Comparison of ENCODE assay signal across 28 cellular contexts in the genomic region with DNA sequence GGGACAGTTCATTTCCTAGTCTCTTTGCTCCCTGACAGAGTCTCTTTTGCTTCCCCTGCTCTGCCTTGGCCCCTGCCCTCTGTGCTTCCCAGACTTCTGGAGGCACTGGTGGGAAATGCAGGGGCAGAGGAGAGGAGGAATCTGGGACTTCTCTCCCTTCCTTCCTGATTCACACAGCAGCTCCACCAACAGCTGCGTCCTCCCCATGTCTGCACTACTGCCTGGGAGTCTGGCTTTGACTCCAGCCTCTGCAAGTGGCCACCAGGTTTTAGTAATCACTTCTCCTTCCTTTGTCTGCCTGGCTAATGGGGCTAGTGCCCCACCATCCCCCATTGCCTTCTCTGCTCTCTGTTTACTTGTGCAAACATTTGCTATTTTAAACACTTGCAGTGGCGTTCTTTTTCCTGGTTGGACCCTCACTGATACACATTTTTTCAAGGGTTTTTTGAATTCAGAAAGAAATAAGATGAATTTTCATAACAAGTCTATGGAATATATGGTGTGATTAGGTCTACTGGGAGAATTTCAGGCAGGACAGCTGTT. TPM values are rescaled to one million over a fixed set of nuclear protein-coding genes. Genes with fewer than 3 reads are reported as not detected.
DNase-seq lines count a peak whose midpoint lies in the region; ATAC-seq and TF ChIP-seq lines count a peak whose summit lies in the region.
"Had no signal": no experiment of that assay in that cellular context is flagged by ENCODE, and none has a peak within 500 bp of the region (broad histone marks: within the 10 kb centered on the region; RNA-seq: fewer than 3 reads in every experiment).

No MANE protein-coding gene starts in this region.

- H3K27ac ChIP-seq in mammary epithelial cell (ENCODE audit: insufficient read depth, low read depth, low read length) = no peak overlapping the region
- H3K27ac ChIP-seq in left lung = no peak overlapping the region
- H3K27ac ChIP-seq: hepatocyte, pancreas, thoracic aorta, WERI-Rb-1 had no signal

- DNase-seq in mammary epithelial cell (no peak), MCF 10A (ENCODE audit: unreplicated experiment) (no peak), NCI-H774 (lab: John Stamatoyannopoulos, UW) (peak; percentile 46), immature natural killer cell (no peak), progenitor cell of endocrine pancreas (ENCODE audit: low spot score, unreplicated experiment) (no peak), NCI-H187 treated with DMSO at 0.1 percent for 48 hours (lab: John Stamatoyannopoulos, UW) (no peak), Caco-2 (no peak), left lung (no peak)
- DNase-seq: activated CD4-positive, alpha-beta T cell treated with anti-CD3 and anti-CD28 coated beads, Interleukin-2, amount 50 U/mL, for 4 hours; activated gamma-delta T cell treated with Interleukin-2 at 50 U/mL for 16 hours; amygdala; central memory CD4-positive, alpha-beta T cell; foreskin melanocyte; GDM1; KG1; NCI-H1092 treated with DMSO at 0.1 percent for 48 hours; NCI-H526; pancreas; SIG-M5; T-cell; WERI-Rb-1 had no signal

- no peaks in the 10 kb centered on the region for H3K9me3 ChIP-seq in mammary epithelial cell (replicated peaks; ENCODE audit: insufficient read depth, low read length)
- no peaks in the 10 kb centered on the region for H3K9me3 ChIP-seq in Caco-2
- no peaks in the 10 kb centered on the region for H3K9me3 ChIP-seq in left lung
- H3K9me3 ChIP-seq: pancreas, thoracic aorta had no signal

- intact Hi-C loops in mammary epithelial cell (cut with micrococcal nuclease) = no loop called here
- intact Hi-C loops in MCF 10A (cut with micrococcal nuclease) = no loop called here
- intact Hi-C loops in Caco-2 (cut with micrococcal nuclease; ENCODE audit: unreplicated experiment) = no loop called here
- intact Hi-C loops in left lung (cut with DNase I) = no loop called here

- 100% methylated on average over 2 of the region's 2 CpGs for WGBS in mammary epithelial cell (ENCODE audit: low coverage, missing lambda C conversion rate)

- no peak overlapping the region for H3K9ac ChIP-seq in mammary epithelial cell (ENCODE audit: insufficient read depth, low read length)

- no peak for TF ChIP-seq CTCF in mammary epithelial cell (conservative IDR thresholded peaks at IDR 0.05 in 1 of 2, IDR thresholded peaks at IDR 0.05 in 1 of 2; ENCODE audit: extremely low read depth in 1 of 2, insufficient read depth in 1 of 2, low read depth in 1 of 2, low read length in 2 of 2)
- TF ChIP-seq CTCF in MCF 10A (IDR thresholded peaks at IDR 0.05; ENCODE audit: unreplicated experiment) = no peak
- TF ChIP-seq CTCF in progenitor cell of endocrine pancreas (IDR thresholded peaks at IDR 0.05; ENCODE audit: unreplicated experiment) = no peak
- TF ChIP-seq CTCF in Caco-2 (IDR thresholded peaks at IDR 0.05; ENCODE audit: insufficient read depth in 1 of 2, low read depth in 1 of 2, low read length in 1 of 2, severe bottlenecking in 1 of 2, unreplicated experiment in 1 of 2) = no peak
- no peak for TF ChIP-seq CTCF in left lung (IDR thresholded peaks at IDR 0.05)

- POLR2A ChIA-PET in MCF 10A (lab: Yijun Ruan, JAX) (no interaction called here), Caco-2 (lab: Charles Lee) (no interaction called here)

- no peaks in the 10 kb centered on the region for H3K79me2 ChIP-seq in mammary epithelial cell (ENCODE audit: insufficient read depth, low read length)
- H3K79me2 ChIP-seq: hepatocyte had no signal

- no peak for ATAC-seq in left lung
- ATAC-seq: A549; pancreas; stimulated activated memory B cell treated with anti-CD40 and anti-IgM and Interleukin-4, amounts not matched to agents 10 μg/mL and 1 μg/mL and 100 μg/mL, for 72 hours; T-cell had no signal

- H3K27me3 ChIP-seq in mammary epithelial cell (ENCODE audit: insufficient read depth, low read length) (no peaks in the 10 kb centered on the region), Caco-2 (replicated peaks; ENCODE audit: control insufficient read depth, insufficient read depth, low read length) (no peaks in the 10 kb centered on the region), left lung (no peaks in the 10 kb centered on the region)
- H3K27me3 ChIP-seq: hepatocyte, pancreas had no signal

- H3K27ac Mint-ChIP-seq in MCF 10A (ENCODE audit: low read depth, unreplicated experiment) = no peak overlapping the region
- H3K27ac Mint-ChIP-seq in immature natural killer cell = peak overlapping the region; percentile 77 to 91 (median 83)
- peak overlapping the region; percentile 30 for H3K27ac Mint-ChIP-seq in progenitor cell of endocrine pancreas
- H3K27ac Mint-ChIP-seq in Caco-2 (ENCODE audit: unreplicated experiment) = no peak overlapping the region
- H3K27ac Mint-ChIP-seq: stimulated activated memory B cell treated with anti-CD40 and anti-IgM and Interleukin-4, amounts not matched to agents 10 μg/mL and 1 μg/mL and 100 μg/mL, for 72 hours; T-cell had no signal

- H3K4me3 Mint-ChIP-seq in MCF 10A (ENCODE audit: unreplicated experiment) = no peak overlapping the region
- peak overlapping the region in 4 of 5 donors; percentile 38 to 58 (median 48) for H3K4me3 Mint-ChIP-seq in immature natural killer cell
- H3K4me3 Mint-ChIP-seq in progenitor cell of endocrine pancreas (ENCODE audit: low read depth) = no peak overlapping the region
- H3K4me3 Mint-ChIP-seq in Caco-2 (ENCODE audit: unreplicated experiment) = no peak overlapping the region
- H3K4me3 Mint-ChIP-seq: stimulated activated memory B cell treated with anti-CD40 and anti-IgM and Interleukin-4, amounts not matched to agents 10 μg/mL and 1 μg/mL and 100 μg/mL, for 72 hours; T-cell had no signal

- H3K4me1 ChIP-seq in mammary epithelial cell (ENCODE audit: insufficient read depth, low read length) = no peaks in the 10 kb centered on the region
- peaks cover 7% of the 10 kb centered on the region; the same call in 1 of the 2 replicates for H3K4me1 ChIP-seq in Caco-2
- no peaks in the 10 kb centered on the region for H3K4me1 ChIP-seq in left lung
- H3K4me1 ChIP-seq: pancreas had no signal

- H3K36me3 Mint-ChIP-seq in MCF 10A (ENCODE audit: insufficient read depth, unreplicated experiment) (no peaks in the 10 kb centered on the region), immature natural killer cell (peaks cover 0 to 21% (median 6%) of the 10 kb centered on the region in 3 donors), progenitor cell of endocrine pancreas (ENCODE audit: insufficient read depth) (no peaks in the 10 kb centered on the region), Caco-2 (ENCODE audit: insufficient read depth, unreplicated experiment) (no peaks in the 10 kb centered on the region)
- H3K36me3 Mint-ChIP-seq: stimulated activated memory B cell treated with anti-CD40 and anti-IgM and Interleukin-4, amounts not matched to agents 10 μg/mL and 1 μg/mL and 100 μg/mL, for 72 hours; T-cell had no signal

- H4K20me1 ChIP-seq in mammary epithelial cell (ENCODE audit: insufficient read depth, low read length) = no peaks in the 10 kb centered on the region

- no peaks in the 10 kb centered on the region for H3K9me3 Mint-ChIP-seq in MCF 10A (ENCODE audit: unreplicated experiment)
- H3K9me3 Mint-ChIP-seq in immature natural killer cell = peaks cover 0 to 2% (median 0%) of the 10 kb centered on the region in 6 donors
- H3K9me3 Mint-ChIP-seq in progenitor cell of endocrine pancreas (ENCODE audit: low read depth) = peaks cover 8% of the 10 kb centered on the region
- H3K9me3 Mint-ChIP-seq in Caco-2 (ENCODE audit: unreplicated experiment) = no peaks in the 10 kb centered on the region
- H3K9me3 Mint-ChIP-seq: stimulated activated memory B cell treated with anti-CD40 and anti-IgM and Interleukin-4, amounts not matched to agents 10 μg/mL and 1 μg/mL and 100 μg/mL, for 72 hours had no signal

- H3K4me3 ChIP-seq in mammary epithelial cell (replicated peaks in 1 of 3; ENCODE audit: insufficient read depth in 1 of 3, low read depth in 2 of 3, low read length in 3 of 3) = no peak overlapping the region
- no peak overlapping the region for H3K4me3 ChIP-seq in Caco-2 (ENCODE audit: low read depth, low read length)
- H3K4me3 ChIP-seq in left lung = no peak overlapping the region
- H3K4me3 ChIP-seq: A549, hepatocyte, lung, pancreas, thoracic aorta had no signal

- H2AFZ ChIP-seq in mammary epithelial cell (ENCODE audit: low read depth, low read length) = peak overlapping the region; percentile 2
- H2AFZ ChIP-seq: hepatocyte had no signal

- BruUV-seq in mammary epithelial cell (replicated peaks; lab: Mats Ljungman, UMichigan) (no TSS peak), MCF 10A (replicated peaks; lab: Mats Ljungman, UMichigan) (no TSS peak), Caco-2 (replicated peaks; lab: Mats Ljungman, UMichigan) (no TSS peak)

- no peaks in the 10 kb centered on the region for H3K27me3 Mint-ChIP-seq in MCF 10A (ENCODE audit: insufficient read depth, unreplicated experiment)
- peaks cover 0 to 4% (median 0%) of the 10 kb centered on the region in 3 donors for H3K27me3 Mint-ChIP-seq in immature natural killer cell (ENCODE audit: low read depth in 3 of 3)
- no peaks in the 10 kb centered on the region for H3K27me3 Mint-ChIP-seq in progenitor cell of endocrine pancreas
- H3K27me3 Mint-ChIP-seq in Caco-2 (ENCODE audit: insufficient read depth, unreplicated experiment) = no peaks in the 10 kb centered on the region
- H3K27me3 Mint-ChIP-seq: stimulated activated memory B cell treated with anti-CD40 and anti-IgM and Interleukin-4, amounts not matched to agents 10 μg/mL and 1 μg/mL and 100 μg/mL, for 72 hours had no signal

- CTCF ChIA-PET in mammary epithelial cell (lab: Charles Lee; ENCODE audit: low non-redundant PET) = no interaction called here
- CTCF ChIA-PET in MCF 10A (lab: Yijun Ruan, JAX) = interaction anchor here (0.6 kb wide), 1 partner anchor 690 kb away, joined by 3 read pairs; no protein-coding TSS in a partner anchor
- CTCF ChIA-PET in Caco-2 (lab: Charles Lee) = no interaction called here

- dilution Hi-C loops in mammary epithelial cell (cut with HindIII; ENCODE audit: low sequenced_read_pairs) = no loop called here

- in situ Hi-C loops in mammary epithelial cell (cut with MboI; ENCODE audit: low sequenced_read_pairs in 2 of 2) = no loop called here

- no peaks in the 10 kb centered on the region for H3K36me3 ChIP-seq in mammary epithelial cell (ENCODE audit: insufficient read depth, low read length)
- H3K36me3 ChIP-seq in Caco-2 (ENCODE audit: control insufficient read depth, insufficient read depth, low read length) = no peaks in the 10 kb centered on the region
- no peaks in the 10 kb centered on the region for H3K36me3 ChIP-seq in left lung
- H3K36me3 ChIP-seq: pancreas, thoracic aorta, WERI-Rb-1 had no signal

- H3K4me1 Mint-ChIP-seq in MCF 10A (ENCODE audit: insufficient read depth, unreplicated experiment) = no peaks in the 10 kb centered on the region
- peaks cover 82 to 91% of the 10 kb centered on the region in 2 donors for H3K4me1 Mint-ChIP-seq in immature natural killer cell
- peaks cover 12% of the 10 kb centered on the region for H3K4me1 Mint-ChIP-seq in progenitor cell of endocrine pancreas (ENCODE audit: low read depth)
- peaks cover 6% of the 10 kb centered on the region for H3K4me1 Mint-ChIP-seq in Caco-2 (ENCODE audit: low read depth, unreplicated experiment)
- H3K4me1 Mint-ChIP-seq: stimulated activated memory B cell treated with anti-CD40 and anti-IgM and Interleukin-4, amounts not matched to agents 10 μg/mL and 1 μg/mL and 100 μg/mL, for 72 hours had no signal

- no peak overlapping the region for H3K4me2 ChIP-seq in mammary epithelial cell (ENCODE audit: insufficient read depth, low read depth, low read length)
- H3K4me2 ChIP-seq: A549, hepatocyte had no signal

RNA-seq across cellular contexts. Expression of gene FASLG, which starts 21.9 kb away (rescaled TPM):
- not detected for total RNA-seq in mammary epithelial cell
- not detected for polyA plus RNA-seq in mammary epithelial cell
- polyA minus RNA-seq in mammary epithelial cell = not detected
- not detected in 2 replicates for total RNA-seq in MCF 10A (2022)
- 10 to 100 TPM; 20.7 to 60.6 (median 40.2) TPM for polyA plus RNA-seq in immature natural killer cell
- total RNA-seq in progenitor cell of endocrine pancreas = not detected in 2 replicates
- not detected in 2 replicates for total RNA-seq in Caco-2 (2022)
- total RNA-seq in left lung = 1 to 10 TPM in 1 of 2 donors, under 1 TPM in 1; 0.82 to 1.4 TPM
- total RNA-seq: epithelial cell of proximal tubule, hepatocyte, thoracic aorta had no signal
- polyA plus RNA-seq: A549, BJ, hepatocyte had no signal

Comparison
In these comparisons a context has a peak if more than half of its experiments do, and no peak if none do; other contexts are left out.
1. H3K27ac Mint-ChIP-seq: peak in immature natural killer cell (6 of 6) and progenitor cell of endocrine pancreas (single experiment); none in MCF 10A (single experiment) and Caco-2 (single experiment).
2. H3K4me3 Mint-ChIP-seq: peak in immature natural killer cell (4 of 5); none in MCF 10A (single experiment), progenitor cell of endocrine pancreas (single experiment) and Caco-2 (single experiment).